In the genomic region with DNA sequence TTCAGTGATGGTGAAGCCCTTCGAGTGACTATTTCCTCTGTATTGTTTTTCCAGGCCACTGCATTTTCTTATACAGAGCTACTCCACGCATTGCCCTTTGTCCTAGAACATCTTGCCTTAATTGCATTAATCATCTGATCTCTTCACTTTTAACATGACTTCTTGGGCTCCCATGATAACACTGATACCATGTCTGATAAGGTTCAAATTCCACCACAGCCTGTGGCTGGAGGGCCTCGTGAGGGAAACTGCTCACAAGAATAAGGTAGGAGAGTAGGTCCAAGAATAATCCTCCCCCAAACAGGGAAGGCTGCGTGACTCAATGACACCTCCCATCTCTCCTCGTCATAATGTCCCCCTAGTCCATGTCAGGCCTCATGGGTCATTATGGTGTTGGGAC, we compare ENCODE assay signal across 4 cellular contexts.
"Had no signal": no experiment of that assay in that cellular context is flagged by ENCODE, and none has a peak within 500 bp of the region (broad histone marks: within the 10 kb centered on the region; RNA-seq: fewer than 3 reads in every experiment).

No MANE protein-coding gene starts in this region.

- H3K4me3 ChIP-seq: GM23338 had no signal

- DNase-seq: H9, HCEC 1CT, IMR-90 had no signal

- H3K27ac Mint-ChIP-seq: GM23338, H9 had no signal

- H2AFZ ChIP-seq: GM23338 had no signal

- H3K4me1 Mint-ChIP-seq: GM23338, H9 had no signal

- H3K4me2 ChIP-seq: GM23338 had no signal

- H3K4me3 Mint-ChIP-seq: GM23338, H9 had no signal
